ENCODE assay signal across 20 cellular contexts in the genomic region with DNA sequence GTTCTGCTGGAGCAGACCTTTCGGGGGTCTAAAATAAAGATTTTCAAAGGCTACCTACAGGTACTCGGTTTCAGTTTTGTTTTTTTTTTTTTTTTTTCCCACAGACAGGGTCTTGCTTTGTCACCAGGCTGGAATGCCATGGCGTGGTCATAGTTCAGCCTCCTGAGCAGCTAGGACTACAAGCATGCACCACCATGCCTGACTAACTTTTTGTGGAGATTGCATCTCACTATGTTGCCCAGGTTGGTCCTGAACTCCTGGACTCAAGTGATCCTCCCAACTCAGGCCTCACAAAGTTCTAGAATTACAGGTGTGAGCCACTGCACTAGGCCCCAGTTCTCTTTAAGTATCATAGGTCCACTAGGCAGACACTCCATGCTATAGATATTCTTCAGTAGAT. TPM values are rescaled to one million over a fixed set of nuclear protein-coding genes. Genes with fewer than 3 reads are reported as not detected.
DNase-seq lines count a peak whose midpoint lies in the region; ATAC-seq, FAIRE-seq and TF ChIP-seq lines count a peak whose summit lies in the region.
"Had no signal": no experiment of that assay in that cellular context is flagged by ENCODE, and none has a peak within 500 bp of the region (broad histone marks: within the 10 kb centered on the region; RNA-seq: fewer than 3 reads in every experiment).

No MANE protein-coding gene starts in this region.

- no peak for ATAC-seq in aorta (ENCODE audit: low FRiP score)
- ATAC-seq: GM12878, GM23338 had no signal

- DNase-seq in ELR (ENCODE audit: low read depth), result peak; percentile 15
- peak; percentile 54 for DNase-seq in RCC 7860 (ENCODE audit: low spot score)
- DNase-seq in kidney epithelial cell (ENCODE audit: low read depth), result peak; percentile 34
- no peak for DNase-seq in aorta
- no peak for DNase-seq in activated CD4-positive, alpha-beta T cell treated with anti-CD3 and anti-CD28 coated beads, Interleukin-2, amount 50 U/mL, for 1 hour
- no peak for DNase-seq in SHP77 (lab: John Stamatoyannopoulos, UW)
- DNase-seq: ACHN; BE2C; C1 segment of cervical spinal cord; CD4-positive, CD25-positive, alpha-beta regulatory T cell; CD8-positive, alpha-beta memory T cell; COR-L47; HCEC 1CT; KBM-7 had no signal

- H3K27me3 ChIP-seq in kidney epithelial cell (ENCODE audit: control insufficient read depth, insufficient read depth, low read length) (no peaks in the 10 kb centered on the region), aorta (ENCODE audit: control insufficient read depth in 1 of 2, insufficient read depth in 2 of 2, low read length in 1 of 2) (no peaks in the 10 kb centered on the region)
- H3K27me3 ChIP-seq: BE2C had no signal

- H3K4me3 ChIP-seq in kidney epithelial cell (ENCODE audit: low read depth, low read length) (no peak overlapping the region), aorta (ENCODE audit: low read length in 2 of 2) (no peak overlapping the region)
- H3K4me3 ChIP-seq: GM12878, GM23338 had no signal

- peaks cover 2 to 20% of the 10 kb centered on the region in 2 donors for H3K4me1 ChIP-seq in aorta (ENCODE audit: control insufficient read depth in 1 of 2, insufficient read depth in 2 of 2, low read length in 2 of 2)
- H3K4me1 ChIP-seq: BE2C had no signal

- no peak for TF ChIP-seq CTCF in kidney epithelial cell (IDR thresholded peaks at IDR 0.05; ENCODE audit: insufficient read depth, low read length, poor library complexity, severe bottlenecking)

- H3K36me3 ChIP-seq in kidney epithelial cell (ENCODE audit: control insufficient read depth, insufficient read depth, low read length) (no peaks in the 10 kb centered on the region), aorta (ENCODE audit: control insufficient read depth in 1 of 2, insufficient read depth in 2 of 2, low read length in 1 of 2) (no peaks in the 10 kb centered on the region)
- H3K36me3 ChIP-seq: BE2C had no signal

- H3K9me3 ChIP-seq in aorta (ENCODE audit: control insufficient read depth, low read length), result no peaks in the 10 kb centered on the region
- H3K9me3 ChIP-seq: BE2C had no signal

- no peak for FAIRE-seq in RCC 7860 (lab: Jason Lieb, UNC)
- FAIRE-seq: A204.1, GM12878, H54, HTR-8/SVneo had no signal

- intact Hi-C loops in aorta (cut with DNase I), result no loop called here

- WGBS in aorta, 2 donors, result 96 to 97% methylated on average over 3 of the region's 3 CpGs

- no peak overlapping the region for H3K27ac ChIP-seq in aorta (ENCODE audit: low read depth in 1 of 2, low read length in 2 of 2)
- H3K27ac ChIP-seq: HL-60 had no signal

RNA-seq across cellular contexts. Expression of gene BAMBI, which starts 34.5 kb away (rescaled TPM):
- total RNA-seq in kidney epithelial cell (28.5 and 34.6 TPM in 2 replicates), aorta (10 to 100 TPM; 18.3 to 34.5 TPM)
- 10 to 100 TPM in 1 of 2 donors, 1 to 10 TPM in 1; 4.8 to 18.6 TPM for polyA plus RNA-seq in aorta

Comparison
In these comparisons a context has a peak if more than half of its experiments do, and no peak if none do; other contexts are left out.
1. DNase-seq: peak in ELR (single experiment), RCC 7860 (single experiment) and kidney epithelial cell (single experiment); none in aorta (0 of 2), activated CD4-positive, alpha-beta T cell treated with anti-CD3 and anti-CD28 coated beads, Interleukin-2, amount 50 U/mL, for 1 hour (single experiment) and SHP77 (0 of 2).